In genomic region chr13:30047154-30047874, GRCh38 we compare ENCODE assay signal across 15 cellular contexts.
DNase-seq lines count a peak whose midpoint lies in the region; ATAC-seq, FAIRE-seq and TF ChIP-seq lines count a peak whose summit lies in the region.
"Had no signal": no experiment of that assay in that cellular context is flagged by ENCODE, and none has a peak within 500 bp of the region (broad histone marks: within the 10 kb centered on the region; RNA-seq: fewer than 3 reads in every experiment).

No MANE protein-coding gene starts in this region.

- H3K36me3 Mint-ChIP-seq in activated T-cell treated with anti-CD3 and anti-CD28 coated beads, Interleukin-2, amount 50 U/mL, for 4 hours (ENCODE audit: insufficient read depth) = no peaks in the 10 kb centered on the region
- H3K36me3 Mint-ChIP-seq in stimulated activated naive CD8-positive, alpha-beta T cell treated with anti-CD3 and anti-CD28 coated beads, Interleukin-15, Interleukin-2, amounts not matched to agents 100 ng/mL and 50 ng/mL, for 24 hours (ENCODE audit: low read depth) = no peaks in the 10 kb centered on the region
- H3K36me3 Mint-ChIP-seq: memory B cell had no signal

- ATAC-seq in activated T-cell treated with anti-CD3 and anti-CD28 coated beads, Interleukin-2, amount 50 U/mL, for 4 hours = peak; percentile 32 to 56
- no peak for ATAC-seq in HG02840 (IDR thresholded peaks at IDR 0.05; ENCODE audit: low FRiP score, unreplicated experiment)
- ATAC-seq: esophagus mucosa had no signal

- no peak overlapping the region for H3K4me3 Mint-ChIP-seq in activated T-cell treated with anti-CD3 and anti-CD28 coated beads, Interleukin-2, amount 50 U/mL, for 4 hours
- no peak overlapping the region for H3K4me3 Mint-ChIP-seq in stimulated activated naive CD8-positive, alpha-beta T cell treated with anti-CD3 and anti-CD28 coated beads, Interleukin-15, Interleukin-2, amounts not matched to agents 100 ng/mL and 50 ng/mL, for 24 hours
- H3K4me3 Mint-ChIP-seq: memory B cell had no signal

- H3K4me3 ChIP-seq in NB4 (ENCODE audit: low read depth, low read length) = no peak overlapping the region
- H3K4me3 ChIP-seq: ovary, SK-N-MC had no signal

- TF ChIP-seq POLR2A in NB4 (IDR thresholded peaks at IDR 0.05; ENCODE audit: extremely low read depth, insufficient read length) (no peak), GM12892 (IDR thresholded peaks at IDR 0.05; ENCODE audit: low read depth, low read length) (no peak)

- no peaks in the 10 kb centered on the region for H3K9me3 Mint-ChIP-seq in activated T-cell treated with anti-CD3 and anti-CD28 coated beads, Interleukin-2, amount 50 U/mL, for 4 hours
- H3K9me3 Mint-ChIP-seq in stimulated activated naive CD8-positive, alpha-beta T cell treated with anti-CD3 and anti-CD28 coated beads, Interleukin-15, Interleukin-2, amounts not matched to agents 100 ng/mL and 50 ng/mL, for 24 hours = no peaks in the 10 kb centered on the region
- H3K9me3 Mint-ChIP-seq: memory B cell had no signal

- no peak for FAIRE-seq in GM12892 (lab: Jason Lieb, UNC)

- peaks cover 17% of the 10 kb centered on the region for H3K4me1 Mint-ChIP-seq in activated T-cell treated with anti-CD3 and anti-CD28 coated beads, Interleukin-2, amount 50 U/mL, for 4 hours (ENCODE audit: low read depth)
- H3K4me1 Mint-ChIP-seq in stimulated activated naive CD8-positive, alpha-beta T cell treated with anti-CD3 and anti-CD28 coated beads, Interleukin-15, Interleukin-2, amounts not matched to agents 100 ng/mL and 50 ng/mL, for 24 hours (ENCODE audit: low read depth) = peaks cover 25% of the 10 kb centered on the region

- peak overlapping the region; percentile 39 for H3K27ac Mint-ChIP-seq in stimulated activated naive CD8-positive, alpha-beta T cell treated with anti-CD3 and anti-CD28 coated beads, Interleukin-15, Interleukin-2, amounts not matched to agents 100 ng/mL and 50 ng/mL, for 24 hours
- H3K27ac Mint-ChIP-seq: memory B cell had no signal

- no peaks in the 10 kb centered on the region for H3K27me3 Mint-ChIP-seq in activated T-cell treated with anti-CD3 and anti-CD28 coated beads, Interleukin-2, amount 50 U/mL, for 4 hours (ENCODE audit: low read depth)
- H3K27me3 Mint-ChIP-seq in stimulated activated naive CD8-positive, alpha-beta T cell treated with anti-CD3 and anti-CD28 coated beads, Interleukin-15, Interleukin-2, amounts not matched to agents 100 ng/mL and 50 ng/mL, for 24 hours = no peaks in the 10 kb centered on the region

- TF ChIP-seq CTCF in NB4 (IDR thresholded peaks at IDR 0.05; ENCODE audit: low read depth, low read length) = no peak

- no peak for DNase-seq in activated T-cell treated with anti-CD3 and anti-CD28 coated beads, Interleukin-2, amount 50 U/mL, for 4 hours
- DNase-seq in activated T-cell treated with anti-CD3 and anti-CD28 coated beads, Interleukin-2, amount 50 U/mL, for 1 hour = no peak
- DNase-seq in NB4 (ENCODE audit: low read depth) = peak; percentile 93
- DNase-seq in astrocyte of the hippocampus (ENCODE audit: low read depth, low spot score) = peak; percentile 43
- no peak for DNase-seq in GM12892 (ENCODE audit: insufficient read length)
- DNase-seq in HT-29 (ENCODE audit: low spot score) = no peak
- DNase-seq: activated naive CD4-positive, alpha-beta T cell treated with anti-CD3 and anti-CD28 coated beads, Interleukin-2, amount 50 U/mL, for 16 hours; DMS79 treated with DMSO at 0.1 percent for 48 hours; NCI-H1930; ovary had no signal

Comparison
In these comparisons a context has a peak if more than half of its experiments do, and no peak if none do; other contexts are left out.
1. DNase-seq: peak in NB4 (single experiment) and astrocyte of the hippocampus (single experiment); none in activated T-cell treated with anti-CD3 and anti-CD28 coated beads, Interleukin-2, amount 50 U/mL, for 4 hours (single experiment), activated T-cell treated with anti-CD3 and anti-CD28 coated beads, Interleukin-2, amount 50 U/mL, for 1 hour (single experiment), GM12892 (single experiment) and HT-29 (single experiment).